In the genomic region with DNA sequence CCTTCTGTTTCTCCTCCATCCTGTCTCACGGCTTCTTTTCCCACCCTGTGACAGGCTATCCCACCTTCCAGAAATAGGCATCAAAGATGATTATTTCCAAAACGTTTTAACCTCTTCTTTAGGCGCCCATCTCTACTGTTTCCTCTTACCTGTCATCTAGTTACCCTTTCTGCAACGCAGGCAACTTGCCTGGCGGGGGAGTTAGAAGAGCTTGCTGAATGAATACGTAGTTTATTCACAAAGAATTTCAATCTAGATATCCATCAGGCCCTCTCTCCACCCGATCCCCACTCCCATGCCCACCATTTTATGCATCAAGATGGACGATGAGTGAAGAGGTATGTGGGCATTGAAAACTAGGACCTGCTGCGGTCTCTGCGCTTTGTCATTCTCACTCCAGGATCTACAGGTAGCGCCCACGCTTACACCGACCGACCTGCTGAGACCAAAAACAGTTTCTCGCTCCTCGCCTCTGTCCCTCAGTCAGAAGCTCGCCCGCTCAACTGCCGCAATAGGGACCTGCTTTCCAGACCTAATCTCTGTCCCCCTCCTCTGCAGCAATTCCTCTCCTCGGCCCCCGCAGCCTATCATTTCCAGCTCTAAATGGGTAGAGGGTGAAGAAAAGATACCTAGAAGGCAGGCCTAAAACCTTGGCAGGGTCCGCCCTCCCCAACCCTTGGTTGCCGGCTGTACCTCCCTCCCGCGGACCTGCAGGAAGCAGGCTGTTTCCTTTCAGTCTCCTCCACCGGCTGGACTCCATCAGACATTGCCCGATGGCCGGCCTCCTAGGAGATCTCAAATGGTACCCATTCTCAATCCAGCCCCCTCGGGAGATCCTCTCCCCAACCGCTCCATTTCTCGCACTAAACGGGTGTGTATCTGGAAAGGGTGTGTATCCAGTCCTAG, we compare ENCODE assay signal across 8 cellular contexts. TPM values are rescaled to one million over a fixed set of nuclear protein-coding genes. Genes with fewer than 3 reads are reported as not detected.
DNase-seq lines count a peak whose midpoint lies in the region; ATAC-seq and TF ChIP-seq lines count a peak whose summit lies in the region.

No MANE protein-coding gene starts in this region.

- ATAC-seq in Right ventricle myocardium superior (ENCODE audit: poor library complexity): peak; percentile 34
- ATAC-seq in activated T-helper 17 cell treated with anti-CD3 and anti-CD28 coated beads, Interleukin-2, amount 50 U/mL, for 72 hours (replicated peaks): peak; percentile 68

- no peaks in the 10 kb centered on the region for H3K36me3 ChIP-seq in right atrium auricular region

- no peak for TF ChIP-seq CTCF in right atrium auricular region (IDR thresholded peaks at IDR 0.05)

- no peaks in the 10 kb centered on the region for H3K36me3 Mint-ChIP-seq in IgD-negative memory B cell
- H3K36me3 Mint-ChIP-seq in activated T-helper 17 cell treated with anti-CD3 and anti-CD28 coated beads, Interleukin-2, amount 50 U/mL, for 72 hours (ENCODE audit: low read depth): no peaks in the 10 kb centered on the region

- H3K4me3 ChIP-seq in right atrium auricular region: peak overlapping the region; percentile 32 to 43
- H3K4me3 ChIP-seq in skeletal muscle cell (ENCODE audit: low read depth, low read length): peak overlapping the region; percentile 34

- peak overlapping the region in 1 of 2 donors; percentile 62 for H3K27ac ChIP-seq in right atrium auricular region

- peaks cover 3% of the 10 kb centered on the region for H3K27me3 Mint-ChIP-seq in IgD-negative memory B cell
- no peaks in the 10 kb centered on the region for H3K27me3 Mint-ChIP-seq in activated T-helper 17 cell treated with anti-CD3 and anti-CD28 coated beads, Interleukin-2, amount 50 U/mL, for 72 hours

- no peaks in the 10 kb centered on the region for H3K27me3 ChIP-seq in right atrium auricular region

- H3K4me3 Mint-ChIP-seq in IgD-negative memory B cell: peak overlapping the region; percentile 93 to 98 (median 96)
- peak overlapping the region; percentile 98 for H3K4me3 Mint-ChIP-seq in activated T-helper 17 cell treated with anti-CD3 and anti-CD28 coated beads, Interleukin-2, amount 50 U/mL, for 72 hours

- H3K27ac Mint-ChIP-seq in IgD-negative memory B cell: peak overlapping the region in 2 of 3 donors; percentile 76 to 89
- peak overlapping the region; percentile 96 for H3K27ac Mint-ChIP-seq in activated T-helper 17 cell treated with anti-CD3 and anti-CD28 coated beads, Interleukin-2, amount 50 U/mL, for 72 hours

- no peaks in the 10 kb centered on the region for H3K9me3 Mint-ChIP-seq in IgD-negative memory B cell
- no peaks in the 10 kb centered on the region for H3K9me3 Mint-ChIP-seq in activated T-helper 17 cell treated with anti-CD3 and anti-CD28 coated beads, Interleukin-2, amount 50 U/mL, for 72 hours

- no peaks in the 10 kb centered on the region for H3K9me3 ChIP-seq in right atrium auricular region

- intact Hi-C loops in Right ventricle myocardium superior (cut with DNase I) (no loop called here), cardiac septum (cut with DNase I) (no loop called here)

- peaks cover 0 to 8% (median 3%) of the 10 kb centered on the region in 3 donors for H3K4me1 Mint-ChIP-seq in IgD-negative memory B cell
- peaks cover 6% of the 10 kb centered on the region for H3K4me1 Mint-ChIP-seq in activated T-helper 17 cell treated with anti-CD3 and anti-CD28 coated beads, Interleukin-2, amount 50 U/mL, for 72 hours

- no peaks in the 10 kb centered on the region for H3K4me1 ChIP-seq in right atrium auricular region

- no peak for DNase-seq in Right ventricle myocardium superior
- no peak for DNase-seq in cardiac septum (ENCODE audit: low spot score)
- DNase-seq in right atrium auricular region (ENCODE audit: low spot score): no peak
- no peak for DNase-seq in skeletal muscle cell (ENCODE audit: low read depth)
- DNase-seq in MV-4-11 (lab: John Stamatoyannopoulos, UW): no peak
- DNase-seq in RPMI8226: no peak

RNA-seq across cellular contexts. Expression of a gene that starts 0.6 kb away (rescaled TPM):
- total RNA-seq in Right ventricle myocardium superior: 0.97 TPM
- not detected for total RNA-seq in cardiac septum
- 2.0 TPM for polyA plus RNA-seq in IgD-negative memory B cell
- total RNA-seq in activated T-helper 17 cell treated with anti-CD3 and anti-CD28 coated beads, Interleukin-2, amount 50 U/mL, for 72 hours: 1 to 10 TPM; 2.4 to 3.4 TPM
- 1 to 10 TPM; 3.3 to 4.7 TPM for total RNA-seq in right atrium auricular region

RNA-seq across cellular contexts. Expression of a gene that starts 12.9 kb away (rescaled TPM):
- total RNA-seq in Right ventricle myocardium superior: not detected
- not detected for total RNA-seq in cardiac septum
- not detected for polyA plus RNA-seq in IgD-negative memory B cell
- not detected for total RNA-seq in activated T-helper 17 cell treated with anti-CD3 and anti-CD28 coated beads, Interleukin-2, amount 50 U/mL, for 72 hours
- 1 to 10 TPM in 1 of 2 donors, not detected in 1; 1.1 TPM for total RNA-seq in right atrium auricular region

RNA-seq across cellular contexts. Expression of a gene that starts 29.7 kb away (rescaled TPM):
- total RNA-seq in Right ventricle myocardium superior (0.27 TPM), cardiac septum (1.3 TPM), right atrium auricular region (10 to 100 TPM in 1 of 2 donors, 1 to 10 TPM in 1; 9.6 to 20.8 TPM)
- not detected for polyA plus RNA-seq in IgD-negative memory B cell
- total RNA-seq in activated T-helper 17 cell treated with anti-CD3 and anti-CD28 coated beads, Interleukin-2, amount 50 U/mL, for 72 hours: under 1 TPM; 0.39 to 0.58 TPM

RNA-seq across cellular contexts. Expression of a gene that starts 59.9 kb away (rescaled TPM):
- total RNA-seq in Right ventricle myocardium superior (not detected), cardiac septum (not detected), right atrium auricular region (not detected)
- polyA plus RNA-seq in IgD-negative memory B cell: not detected
- total RNA-seq in activated T-helper 17 cell treated with anti-CD3 and anti-CD28 coated beads, Interleukin-2, amount 50 U/mL, for 72 hours: not detected
